Comparison of ENCODE assay signal across 35 cellular contexts in genomic region chr10:133221331-133221730, GRCh38. TPM values are rescaled to one million over a fixed set of nuclear protein-coding genes. Genes with fewer than 3 reads are reported as not detected.
"Had no signal": no experiment of that assay in that cellular context is flagged by ENCODE, and none has a peak within 500 bp of the region (broad histone marks: within the 10 kb centered on the region; RNA-seq: fewer than 3 reads in every experiment).

No MANE protein-coding gene starts in this region.

- H3K27ac Mint-ChIP-seq: activated CD4-positive, alpha-beta T cell treated with anti-CD3 and anti-CD28 coated beads for 36 hours; activated CD4-positive, alpha-beta T cell treated with anti-CD3 and anti-CD28 coated beads, Interleukin-2, amount 10 ng/mL, durations not matched to agents 7 days and 5 days; activated CD8-positive, alpha-beta T cell treated with anti-CD3 and anti-CD28 coated beads, Interleukin-2, amount 10 ng/mL, durations not matched to agents 7 days and 5 days; activated naive CD8-positive, alpha-beta T cell treated with anti-CD3 and anti-CD28 coated beads, Interleukin-2, amount 10 ng/mL, durations not matched to agents 7 days and 5 days; activated T-cell treated with anti-CD3 and anti-CD28 coated beads, Interleukin-2, amount 50 U/mL, for 24 hours; activated T-helper 2 cell treated with anti-CD3 and anti-CD28 coated beads, Interferon-gamma antibody, Interleukin-2, Interleukin-4, amounts not matched to agents 10 μg/mL and 5 μg/mL and 100 μg/mL, durations not matched to agents 14 hours and 24 hours and 36 hours; T-helper 1 cell treated with Interleukin-12 subunit alpha and Interleukin-12 subunit beta and Interleukin-4 antibody, amounts not matched to agents 30 μg/mL and 1 μg/mL, for 36 hours had no signal

- H3K9me3 ChIP-seq: ascending aorta, body of pancreas, SJCRH30, SK-N-SH had no signal

- H3K36me3 Mint-ChIP-seq: activated naive CD4-positive, alpha-beta T cell treated with anti-CD3 and anti-CD28 coated beads, Interleukin-2, amount 50 U/mL, for 24 hours; activated naive CD8-positive, alpha-beta T cell treated with anti-CD3 and anti-CD28 coated beads, Interleukin-2, amount 10 ng/mL, durations not matched to agents 7 days and 5 days had no signal

- H3K27ac ChIP-seq: ascending aorta, body of pancreas, SJCRH30 had no signal

- FAIRE-seq: bronchial epithelial cell had no signal

- H3K4me1 ChIP-seq: ascending aorta, body of pancreas, SJCRH30 had no signal

- H3K9ac ChIP-seq: SK-N-SH had no signal

- H3K9me3 Mint-ChIP-seq: activated CD4-positive, alpha-beta T cell treated with anti-CD3 and anti-CD28 coated beads, Interleukin-2, amount 10 ng/mL, durations not matched to agents 7 days and 5 days; activated naive CD4-positive, alpha-beta T cell treated with anti-CD3 and anti-CD28 coated beads, Interleukin-2, amount 50 U/mL, for 24 hours; activated naive CD8-positive, alpha-beta T cell treated with anti-CD3 and anti-CD28 coated beads, Interleukin-2, amount 10 ng/mL, durations not matched to agents 7 days and 5 days; activated T-cell treated with anti-CD3 and anti-CD28 coated beads, Interleukin-2, amount 50 U/mL, for 24 hours; activated T-helper 2 cell treated with anti-CD3 and anti-CD28 coated beads, Interferon-gamma antibody, Interleukin-2, Interleukin-4, amounts not matched to agents 10 μg/mL and 5 μg/mL and 100 μg/mL, durations not matched to agents 14 hours and 24 hours and 36 hours; T-helper 1 cell treated with Interleukin-12 subunit alpha and Interleukin-12 subunit beta and Interleukin-4 antibody, amounts not matched to agents 30 μg/mL and 1 μg/mL, for 36 hours had no signal

- ATAC-seq: activated CD4-positive, alpha-beta T cell treated with anti-CD3 and anti-CD28 coated beads for 36 hours; activated CD4-positive, CD25-positive, alpha-beta regulatory T cell treated with anti-CD3 and anti-CD28 coated beads, Interleukin-2, amount 50 U/mL, for 24 hours; activated CD8-positive, alpha-beta T cell treated with anti-CD3 and anti-CD28 coated beads, Interleukin-2, amount 10 ng/mL, durations not matched to agents 7 days and 5 days; body of pancreas; Panc1 had no signal

- H3K27me3 ChIP-seq: body of pancreas, SJCRH30 had no signal

- H3K4me3 ChIP-seq: ascending aorta, body of pancreas, SJCRH30 had no signal

- H3K4me2 ChIP-seq: SK-N-SH had no signal

- DNase-seq: activated CD4-positive, alpha-beta T cell treated with anti-CD3 and anti-CD28 coated beads for 36 hours; activated CD4-positive, alpha-beta T cell treated with anti-CD3 and anti-CD28 coated beads, Interleukin-2, amount 10 ng/mL, durations not matched to agents 7 days and 5 days; activated CD4-positive, alpha-beta T cell treated with anti-CD3 and anti-CD28 coated beads, Interleukin-2, amount 50 U/mL, for 48 hours; activated CD8-positive, alpha-beta T cell treated with anti-CD3 and anti-CD28 coated beads, Interleukin-2, amount 10 ng/mL, durations not matched to agents 7 days and 5 days; activated gamma-delta T cell; activated naive CD4-positive, alpha-beta T cell treated with Interleukin-2 at 50 U/mL for 16 hours; activated naive CD8-positive, alpha-beta T cell treated with anti-CD3 and anti-CD28 coated beads, Interleukin-2, amount 10 ng/mL, durations not matched to agents 7 days and 5 days; activated T-cell treated with anti-CD3 and anti-CD28 coated beads, Interleukin-2, amount 50 U/mL, for 24 hours; amygdala; body of pancreas; cerebellar nuclear complex; Kasumi-1; KG1; MM.1S; MV-4-11; NCI-H1092; NCI-H1436 treated with DMSO at 0.1 percent for 48 hours; NCI-H1694 treated with DMSO at 0.1 percent for 48 hours; NCI-H2029; NCI-H345; NCI-H524 treated with DMSO at 0.1 percent for 48 hours; SHP77; SJCRH30; SK-N-SH; T-helper 9 cell had no signal

- H3K36me3 ChIP-seq: ascending aorta, SJCRH30 had no signal

- H3K4me1 Mint-ChIP-seq: activated naive CD4-positive, alpha-beta T cell treated with anti-CD3 and anti-CD28 coated beads, Interleukin-2, amount 50 U/mL, for 24 hours had no signal

- H3K4me3 Mint-ChIP-seq: activated CD4-positive, alpha-beta T cell treated with anti-CD3 and anti-CD28 coated beads for 36 hours; activated CD4-positive, alpha-beta T cell treated with anti-CD3 and anti-CD28 coated beads, Interleukin-2, amount 10 ng/mL, durations not matched to agents 7 days and 5 days; activated CD8-positive, alpha-beta T cell treated with anti-CD3 and anti-CD28 coated beads, Interleukin-2, amount 10 ng/mL, durations not matched to agents 7 days and 5 days; activated naive CD4-positive, alpha-beta T cell treated with anti-CD3 and anti-CD28 coated beads, Interleukin-2, amount 50 U/mL, for 24 hours; activated naive CD8-positive, alpha-beta T cell treated with anti-CD3 and anti-CD28 coated beads, Interleukin-2, amount 10 ng/mL, durations not matched to agents 7 days and 5 days; activated T-cell treated with anti-CD3 and anti-CD28 coated beads, Interleukin-2, amount 50 U/mL, for 24 hours; T-helper 1 cell treated with Interleukin-12 subunit alpha and Interleukin-12 subunit beta and Interleukin-4 antibody, amounts not matched to agents 30 μg/mL and 1 μg/mL, for 36 hours had no signal

RNA-seq across cellular contexts. Expression of gene UTF1, which starts 8.7 kb away (rescaled TPM):
- total RNA-seq: activated CD4-positive, alpha-beta T cell treated with anti-CD3 and anti-CD28 coated beads for 36 hours; activated CD4-positive, alpha-beta T cell treated with anti-CD3 and anti-CD28 coated beads, Interleukin-2, amount 10 ng/mL, durations not matched to agents 7 days and 5 days; activated CD8-positive, alpha-beta T cell treated with anti-CD3 and anti-CD28 coated beads, Interleukin-2, amount 10 ng/mL, durations not matched to agents 7 days and 5 days; activated naive CD8-positive, alpha-beta T cell treated with anti-CD3 and anti-CD28 coated beads, Interleukin-2, amount 10 ng/mL, durations not matched to agents 7 days and 5 days; ascending aorta; body of pancreas; bronchial epithelial cell; NCI-H460; RPMI7951; SJCRH30 had no signal
- polyA plus RNA-seq: adipose tissue, SK-N-SH had no signal

RNA-seq across cellular contexts. Expression of gene VENTX, which starts 16.3 kb away (rescaled TPM):
- total RNA-seq: activated CD4-positive, alpha-beta T cell treated with anti-CD3 and anti-CD28 coated beads for 36 hours; activated CD4-positive, alpha-beta T cell treated with anti-CD3 and anti-CD28 coated beads, Interleukin-2, amount 10 ng/mL, durations not matched to agents 7 days and 5 days; activated CD8-positive, alpha-beta T cell treated with anti-CD3 and anti-CD28 coated beads, Interleukin-2, amount 10 ng/mL, durations not matched to agents 7 days and 5 days; activated T-helper 2 cell treated with anti-CD3 and anti-CD28 coated beads, Interferon-gamma antibody, Interleukin-2, Interleukin-4, amounts not matched to agents 10 μg/mL and 5 μg/mL and 100 μg/mL, durations not matched to agents 14 hours and 24 hours and 36 hours; bronchial epithelial cell; NCI-H460; RPMI7951 had no signal
- polyA plus RNA-seq: SK-N-SH had no signal
